ENCODE assay signal across 18 cellular contexts in genomic region chr4:8516061-8516573, GRCh38.
"Had no signal": no experiment of that assay in that cellular context is flagged by ENCODE, and none has a peak within 500 bp of the region (broad histone marks: within the 10 kb centered on the region; RNA-seq: fewer than 3 reads in every experiment).

No MANE protein-coding gene starts in this region.

- H3K9me3 ChIP-seq: adrenal gland had no signal

- DNase-seq: activated B cell treated with CpG ODN at 0.5 μM for 24 hours; activated CD4-positive, alpha-beta T cell treated with anti-CD3 and anti-CD28 coated beads, Interleukin-2, amount 50 U/mL, for 1 hour; activated naive CD4-positive, alpha-beta T cell treated with anti-CD3 and anti-CD28 coated beads, Interleukin-2, amount 10 ng/mL, durations not matched to agents 7 days and 5 days; activated T-cell treated with anti-CD3 and anti-CD28 coated beads for 4 hours; adrenal gland; esophagus squamous epithelium; foreskin keratinocyte; left ventricle myocardium inferior; mesendoderm; stimulated activated CD4-positive, alpha-beta T cell treated with anti-CD3 and anti-CD28 coated beads, Interleukin-12 subunit alpha, Interleukin-12 subunit beta, amount 100 ng/mL, for 4 hours; stimulated activated naive CD4-positive, alpha-beta T cell treated with Interleukin-2 at 50 U/mL for 16 hours; T-helper 17 cell; upper lobe of right lung had no signal

- H3K4me1 ChIP-seq: adrenal gland, esophagus squamous epithelium, foreskin keratinocyte, heart left ventricle, left ventricle myocardium inferior, right atrium auricular region, upper lobe of right lung had no signal

- H3K27ac ChIP-seq: adrenal gland, esophagus squamous epithelium, foreskin keratinocyte, heart left ventricle, left ventricle myocardium inferior, right atrium auricular region, upper lobe of right lung had no signal

- H3K27me3 ChIP-seq: adrenal gland, esophagus squamous epithelium, foreskin keratinocyte, heart left ventricle, right atrium auricular region, upper lobe of right lung had no signal

- H3K36me3 ChIP-seq: adrenal gland, esophagus squamous epithelium, heart left ventricle, left ventricle myocardium inferior, right atrium auricular region, upper lobe of right lung had no signal

- FAIRE-seq: colon, keratinocyte had no signal

- ATAC-seq: activated T-helper 17 cell treated with anti-CD3 and anti-CD28 coated beads, Interleukin-2, amount 50 U/mL, for 72 hours; foreskin keratinocyte; heart left ventricle; T-helper 17 cell; upper lobe of right lung had no signal

- H3K4me3 ChIP-seq: adrenal gland, esophagus squamous epithelium, heart left ventricle, left ventricle myocardium inferior, right atrium auricular region, upper lobe of right lung had no signal
